ENCODE assay signal across 13 cellular contexts in the genomic region with DNA sequence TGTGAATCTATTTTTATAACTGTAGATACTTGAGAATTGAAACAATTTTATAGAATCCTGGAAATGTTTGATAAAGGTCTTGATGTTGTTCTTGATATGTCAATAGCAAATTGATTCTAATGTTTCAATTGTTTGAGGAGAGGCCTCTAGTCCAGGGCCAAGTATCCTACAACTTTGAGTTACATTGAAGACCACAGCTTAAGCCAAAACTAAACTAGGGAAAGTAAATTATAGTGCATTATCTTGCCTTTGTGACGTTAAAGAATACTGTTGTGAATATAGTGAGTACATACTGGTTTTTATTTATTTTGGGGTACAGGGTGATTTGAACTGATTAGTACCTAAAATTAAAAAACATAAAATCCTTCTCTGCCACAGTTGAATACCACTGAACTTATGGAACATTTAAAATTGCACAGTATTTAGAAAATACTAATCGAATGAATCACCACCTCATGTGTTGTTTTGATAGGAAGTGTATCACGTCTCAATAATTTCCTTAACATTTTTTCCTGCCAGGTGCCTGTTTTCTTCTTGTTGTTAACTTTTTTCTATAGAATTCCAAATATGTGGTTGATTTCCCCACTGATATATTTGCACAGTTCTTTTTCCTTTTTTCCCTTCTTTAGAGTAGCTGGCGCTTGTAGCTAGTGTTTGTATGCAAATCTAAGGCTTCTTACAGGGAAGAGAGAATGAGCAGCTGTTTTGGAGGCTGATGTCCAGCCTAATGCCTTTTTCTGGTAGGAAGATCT. TPM values are rescaled to one million over a fixed set of nuclear protein-coding genes. Genes with fewer than 3 reads are reported as not detected.
DNase-seq lines count a peak whose midpoint lies in the region; ATAC-seq and TF ChIP-seq lines count a peak whose summit lies in the region.
"Had no signal": no experiment of that assay in that cellular context is flagged by ENCODE, and none has a peak within 500 bp of the region (broad histone marks: within the 10 kb centered on the region; RNA-seq: fewer than 3 reads in every experiment).

No MANE protein-coding gene starts in this region.

- H3K4me3 ChIP-seq in aorta (ENCODE audit: low read length in 2 of 2): no peak overlapping the region
- H3K4me3 ChIP-seq: smooth muscle cell had no signal

- DNase-seq in GM03348 (ENCODE audit: low spot score) (peak; percentile 51), RWPE1 (ENCODE audit: low spot score) (peak; percentile 79), endothelial cell (ENCODE audit: low spot score) (no peak), omental fat pad (ENCODE audit: low spot score) (no peak), islet precursor cell (no peak), aorta (no peak)
- DNase-seq in activated CD4-positive, CD25-positive, alpha-beta regulatory T cell treated with anti-CD3 and anti-CD28 coated beads, Interleukin-2, amount 50 U/mL, for 72 hours: no peak
- DNase-seq: activated CD8-positive, alpha-beta T cell treated with anti-CD3 and anti-CD28 coated beads for 36 hours; activated naive CD8-positive, alpha-beta T cell treated with anti-CD3 and anti-CD28 coated beads, Interleukin-2, amount 10 ng/mL, durations not matched to agents 7 days and 5 days; CD4-positive, alpha-beta T cell; naive B cell had no signal

- no peak overlapping the region for H3K27ac ChIP-seq in RWPE1
- H3K27ac ChIP-seq in aorta (ENCODE audit: low read depth in 1 of 2, low read length in 2 of 2): peak overlapping the region in 1 of 2 donors; percentile 51

- H3K36me3 ChIP-seq in aorta (ENCODE audit: control insufficient read depth in 1 of 2, insufficient read depth in 2 of 2, low read length in 1 of 2): no peaks in the 10 kb centered on the region

- H3K4me3 Mint-ChIP-seq in endothelial cell (ENCODE audit: unreplicated experiment): no peak overlapping the region
- H3K4me3 Mint-ChIP-seq: activated CD8-positive, alpha-beta T cell treated with anti-CD3 and anti-CD28 coated beads for 36 hours; activated naive CD8-positive, alpha-beta T cell treated with anti-CD3 and anti-CD28 coated beads, Interleukin-2, amount 10 ng/mL, durations not matched to agents 7 days and 5 days; CD4-positive, alpha-beta T cell; naive B cell had no signal

- intact Hi-C loops in aorta (cut with DNase I): no loop called here

- POLR2A ChIA-PET in RWPE1 (lab: Yijun Ruan, JAX; ENCODE audit: low non-redundant PET): no interaction called here

- peak overlapping the region; percentile 75 for H3K27ac Mint-ChIP-seq in endothelial cell (ENCODE audit: unreplicated experiment)
- H3K27ac Mint-ChIP-seq: activated CD8-positive, alpha-beta T cell treated with anti-CD3 and anti-CD28 coated beads for 36 hours; activated naive CD8-positive, alpha-beta T cell treated with anti-CD3 and anti-CD28 coated beads, Interleukin-2, amount 10 ng/mL, durations not matched to agents 7 days and 5 days; CD4-positive, alpha-beta T cell; naive B cell had no signal

- H3K9me3 Mint-ChIP-seq in endothelial cell (ENCODE audit: unreplicated experiment): no peaks in the 10 kb centered on the region
- H3K9me3 Mint-ChIP-seq: activated CD8-positive, alpha-beta T cell treated with anti-CD3 and anti-CD28 coated beads for 36 hours; activated naive CD8-positive, alpha-beta T cell treated with anti-CD3 and anti-CD28 coated beads, Interleukin-2, amount 10 ng/mL, durations not matched to agents 7 days and 5 days; CD4-positive, alpha-beta T cell; naive B cell had no signal

- peak; percentile 51 for ATAC-seq in omental fat pad (ENCODE audit: low FRiP score)
- ATAC-seq in GM18873 (IDR thresholded peaks at IDR 0.05; ENCODE audit: low FRiP score, unreplicated experiment): no peak
- ATAC-seq in aorta (ENCODE audit: low FRiP score): no peak
- ATAC-seq: activated CD8-positive, alpha-beta T cell treated with anti-CD3 and anti-CD28 coated beads for 36 hours had no signal

- no peaks in the 10 kb centered on the region for H3K27me3 Mint-ChIP-seq in endothelial cell (ENCODE audit: unreplicated experiment)

- CTCF ChIA-PET in RWPE1 (lab: Yijun Ruan, JAX): interaction anchor here (0.5 to 0.7 kb wide), 3 partner anchors 21 to 1829 kb away, joined by 3 to 4 read pairs (median 3); no protein-coding TSS in a partner anchor

- 56% methylated on average over 4 of the region's 4 CpGs for WGBS in aorta, 2 donors

- H3K9me3 ChIP-seq in aorta (ENCODE audit: control insufficient read depth, low read length): no peaks in the 10 kb centered on the region

- H3K36me3 Mint-ChIP-seq in endothelial cell (ENCODE audit: low read depth, unreplicated experiment): no peaks in the 10 kb centered on the region
- H3K36me3 Mint-ChIP-seq: activated naive CD8-positive, alpha-beta T cell treated with anti-CD3 and anti-CD28 coated beads, Interleukin-2, amount 10 ng/mL, durations not matched to agents 7 days and 5 days; naive B cell had no signal

- peaks cover 0 to 6% of the 10 kb centered on the region in 2 donors for H3K4me1 ChIP-seq in aorta (ENCODE audit: control insufficient read depth in 1 of 2, insufficient read depth in 2 of 2, low read length in 2 of 2)

- no peaks in the 10 kb centered on the region for H3K27me3 ChIP-seq in aorta (ENCODE audit: control insufficient read depth in 1 of 2, insufficient read depth in 2 of 2, low read length in 1 of 2)

- TF ChIP-seq CTCF in RWPE1 (conservative IDR thresholded peaks at IDR 0.05; ENCODE audit: low read depth) (no peak), endothelial cell (IDR thresholded peaks at IDR 0.05; ENCODE audit: unreplicated experiment) (no peak), omental fat pad (IDR thresholded peaks at IDR 0.05) (no peak)

- peaks cover 16% of the 10 kb centered on the region for H3K4me1 Mint-ChIP-seq in endothelial cell (ENCODE audit: unreplicated experiment)
- H3K4me1 Mint-ChIP-seq: activated naive CD8-positive, alpha-beta T cell treated with anti-CD3 and anti-CD28 coated beads, Interleukin-2, amount 10 ng/mL, durations not matched to agents 7 days and 5 days; naive B cell had no signal

RNA-seq across cellular contexts. Expression of gene ARHGEF28, which starts 12.5 kb away (rescaled TPM):
- total RNA-seq in endothelial cell (ENCODE audit: unreplicated experiment): 1.5 TPM
- 10 to 100 TPM in 3 of 4 donors, 1 to 10 TPM in 1; 8.2 to 16.5 (median 15.4) TPM for total RNA-seq in omental fat pad
- 10 to 100 TPM; 18.0 to 27.8 TPM for total RNA-seq in aorta
- polyA plus RNA-seq in aorta: 1 to 10 TPM; 4.8 to 7.5 TPM
- total RNA-seq: CD4-positive, alpha-beta T cell had no signal

Comparison
In these comparisons a context has a peak if more than half of its experiments do, and no peak if none do; other contexts are left out.
1. DNase-seq: peak in GM03348 (single experiment) and RWPE1 (single experiment); none in endothelial cell (single experiment), omental fat pad (single experiment), islet precursor cell (single experiment), aorta (0 of 2) and activated CD4-positive, CD25-positive, alpha-beta regulatory T cell treated with anti-CD3 and anti-CD28 coated beads, Interleukin-2, amount 50 U/mL, for 72 hours (single experiment).